ENCODE assay signal across 3 cellular contexts in genomic region chr12:47821346-47821706, GRCh38.
TF ChIP-seq lines count a peak whose summit lies in the region.

No MANE protein-coding gene starts in this region.

TF ChIP-seq in SK-N-SH, 30 proteins besides CTCF, POLR2A, EP300 and RAD21 (continued from another document):
- TF ChIP-seq, protein P1, sequence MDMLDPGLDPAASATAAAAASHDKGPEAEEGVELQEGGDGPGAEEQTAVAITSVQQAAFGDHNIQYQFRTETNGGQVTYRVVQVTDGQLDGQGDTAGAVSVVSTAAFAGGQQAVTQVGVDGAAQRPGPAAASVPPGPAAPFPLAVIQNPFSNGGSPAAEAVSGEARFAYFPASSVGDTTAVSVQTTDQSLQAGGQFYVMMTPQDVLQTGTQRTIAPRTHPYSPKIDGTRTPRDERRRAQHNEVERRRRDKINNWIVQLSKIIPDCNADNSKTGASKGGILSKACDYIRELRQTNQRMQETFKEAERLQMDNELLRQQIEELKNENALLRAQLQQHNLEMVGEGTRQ (IDR thresholded peaks at IDR 0.05; ENCODE audit: borderline replicate concordance, low read depth, low read length) = no peak
- TF ChIP-seq RFX5 (IDR thresholded peaks at IDR 0.05; ENCODE audit: low read length) (no peak), RXRA (IDR thresholded peaks at IDR 0.05; ENCODE audit: borderline replicate concordance, low read depth) (no peak), RCOR1 (IDR thresholded peaks at IDR 0.05; ENCODE audit: low read length) (no peak), YY1 (IDR thresholded peaks at IDR 0.05; ENCODE audit: low read depth) (no peak), FOXM1 (IDR thresholded peaks at IDR 0.05; ENCODE audit: low read depth) (no peak), SIN3A (IDR thresholded peaks at IDR 0.05; ENCODE audit: borderline replicate concordance, low read depth, low read length) (no peak), FOXJ3 (CRISPR knock-in tag; IDR thresholded peaks at IDR 0.05) (no peak), TEAD4 (IDR thresholded peaks at IDR 0.05; ENCODE audit: borderline replicate concordance, insufficient read depth) (no peak), POLR2AphosphoS5 (IDR thresholded peaks at IDR 0.05; ENCODE audit: low read depth, low read length) (no peak), ELF1 (IDR thresholded peaks at IDR 0.05) (no peak)
- TF ChIP-seq, protein P2, sequence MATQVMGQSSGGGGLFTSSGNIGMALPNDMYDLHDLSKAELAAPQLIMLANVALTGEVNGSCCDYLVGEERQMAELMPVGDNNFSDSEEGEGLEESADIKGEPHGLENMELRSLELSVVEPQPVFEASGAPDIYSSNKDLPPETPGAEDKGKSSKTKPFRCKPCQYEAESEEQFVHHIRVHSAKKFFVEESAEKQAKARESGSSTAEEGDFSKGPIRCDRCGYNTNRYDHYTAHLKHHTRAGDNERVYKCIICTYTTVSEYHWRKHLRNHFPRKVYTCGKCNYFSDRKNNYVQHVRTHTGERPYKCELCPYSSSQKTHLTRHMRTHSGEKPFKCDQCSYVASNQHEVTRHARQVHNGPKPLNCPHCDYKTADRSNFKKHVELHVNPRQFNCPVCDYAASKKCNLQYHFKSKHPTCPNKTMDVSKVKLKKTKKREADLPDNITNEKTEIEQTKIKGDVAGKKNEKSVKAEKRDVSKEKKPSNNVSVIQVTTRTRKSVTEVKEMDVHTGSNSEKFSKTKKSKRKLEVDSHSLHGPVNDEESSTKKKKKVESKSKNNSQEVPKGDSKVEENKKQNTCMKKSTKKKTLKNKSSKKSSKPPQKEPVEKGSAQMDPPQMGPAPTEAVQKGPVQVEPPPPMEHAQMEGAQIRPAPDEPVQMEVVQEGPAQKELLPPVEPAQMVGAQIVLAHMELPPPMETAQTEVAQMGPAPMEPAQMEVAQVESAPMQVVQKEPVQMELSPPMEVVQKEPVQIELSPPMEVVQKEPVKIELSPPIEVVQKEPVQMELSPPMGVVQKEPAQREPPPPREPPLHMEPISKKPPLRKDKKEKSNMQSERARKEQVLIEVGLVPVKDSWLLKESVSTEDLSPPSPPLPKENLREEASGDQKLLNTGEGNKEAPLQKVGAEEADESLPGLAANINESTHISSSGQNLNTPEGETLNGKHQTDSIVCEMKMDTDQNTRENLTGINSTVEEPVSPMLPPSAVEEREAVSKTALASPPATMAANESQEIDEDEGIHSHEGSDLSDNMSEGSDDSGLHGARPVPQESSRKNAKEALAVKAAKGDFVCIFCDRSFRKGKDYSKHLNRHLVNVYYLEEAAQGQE (IDR thresholded peaks at IDR 0.05; ENCODE audit: low read depth, low read length) = no peak

TF ChIP-seq in SK-N-SH treated with all-trans-retinoic acid at 6 μM for 48 hours, 23 proteins besides CTCF, POLR2A, EP300 and RAD21 (continued from another document):
- TF ChIP-seq, protein P3, sequence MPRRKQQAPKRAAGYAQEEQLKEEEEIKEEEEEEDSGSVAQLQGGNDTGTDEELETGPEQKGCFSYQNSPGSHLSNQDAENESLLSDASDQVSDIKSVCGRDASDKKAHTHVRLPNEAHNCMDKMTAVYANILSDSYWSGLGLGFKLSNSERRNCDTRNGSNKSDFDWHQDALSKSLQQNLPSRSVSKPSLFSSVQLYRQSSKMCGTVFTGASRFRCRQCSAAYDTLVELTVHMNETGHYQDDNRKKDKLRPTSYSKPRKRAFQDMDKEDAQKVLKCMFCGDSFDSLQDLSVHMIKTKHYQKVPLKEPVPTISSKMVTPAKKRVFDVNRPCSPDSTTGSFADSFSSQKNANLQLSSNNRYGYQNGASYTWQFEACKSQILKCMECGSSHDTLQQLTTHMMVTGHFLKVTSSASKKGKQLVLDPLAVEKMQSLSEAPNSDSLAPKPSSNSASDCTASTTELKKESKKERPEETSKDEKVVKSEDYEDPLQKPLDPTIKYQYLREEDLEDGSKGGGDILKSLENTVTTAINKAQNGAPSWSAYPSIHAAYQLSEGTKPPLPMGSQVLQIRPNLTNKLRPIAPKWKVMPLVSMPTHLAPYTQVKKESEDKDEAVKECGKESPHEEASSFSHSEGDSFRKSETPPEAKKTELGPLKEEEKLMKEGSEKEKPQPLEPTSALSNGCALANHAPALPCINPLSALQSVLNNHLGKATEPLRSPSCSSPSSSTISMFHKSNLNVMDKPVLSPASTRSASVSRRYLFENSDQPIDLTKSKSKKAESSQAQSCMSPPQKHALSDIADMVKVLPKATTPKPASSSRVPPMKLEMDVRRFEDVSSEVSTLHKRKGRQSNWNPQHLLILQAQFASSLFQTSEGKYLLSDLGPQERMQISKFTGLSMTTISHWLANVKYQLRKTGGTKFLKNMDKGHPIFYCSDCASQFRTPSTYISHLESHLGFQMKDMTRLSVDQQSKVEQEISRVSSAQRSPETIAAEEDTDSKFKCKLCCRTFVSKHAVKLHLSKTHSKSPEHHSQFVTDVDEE (CRISPR knock-in tag; IDR thresholded peaks at IDR 0.05) = no peak
- TF ChIP-seq ISL1 (CRISPR knock-in tag; IDR thresholded peaks at IDR 0.05) (no peak), ZNF565 (CRISPR knock-in tag; conservative IDR thresholded peaks at IDR 0.05; ENCODE audit: low read depth) (no peak), ZC3H10 (CRISPR knock-in tag; IDR thresholded peaks at IDR 0.05) (no peak), ARNTL (CRISPR knock-in tag; IDR thresholded peaks at IDR 0.05; ENCODE audit: borderline replicate concordance, low read depth) (no peak), PPARA (CRISPR knock-in tag; IDR thresholded peaks at IDR 0.05; ENCODE audit: borderline replicate concordance) (no peak), TCF4 (CRISPR knock-in tag; IDR thresholded peaks at IDR 0.05; ENCODE audit: borderline replicate concordance) (no peak), CSDC2 (CRISPR knock-in tag; IDR thresholded peaks at IDR 0.05) (no peak), RARB (CRISPR knock-in tag; IDR thresholded peaks at IDR 0.05) (no peak), ZFP3 (CRISPR knock-in tag; IDR thresholded peaks at IDR 0.05) (no peak), GLIS3 (CRISPR knock-in tag; IDR thresholded peaks at IDR 0.05) (no peak), OSR1 (CRISPR knock-in tag; IDR thresholded peaks at IDR 0.05) (no peak), ESRRG (CRISPR knock-in tag; IDR thresholded peaks at IDR 0.05) (no peak)
- TF ChIP-seq, protein P4, sequence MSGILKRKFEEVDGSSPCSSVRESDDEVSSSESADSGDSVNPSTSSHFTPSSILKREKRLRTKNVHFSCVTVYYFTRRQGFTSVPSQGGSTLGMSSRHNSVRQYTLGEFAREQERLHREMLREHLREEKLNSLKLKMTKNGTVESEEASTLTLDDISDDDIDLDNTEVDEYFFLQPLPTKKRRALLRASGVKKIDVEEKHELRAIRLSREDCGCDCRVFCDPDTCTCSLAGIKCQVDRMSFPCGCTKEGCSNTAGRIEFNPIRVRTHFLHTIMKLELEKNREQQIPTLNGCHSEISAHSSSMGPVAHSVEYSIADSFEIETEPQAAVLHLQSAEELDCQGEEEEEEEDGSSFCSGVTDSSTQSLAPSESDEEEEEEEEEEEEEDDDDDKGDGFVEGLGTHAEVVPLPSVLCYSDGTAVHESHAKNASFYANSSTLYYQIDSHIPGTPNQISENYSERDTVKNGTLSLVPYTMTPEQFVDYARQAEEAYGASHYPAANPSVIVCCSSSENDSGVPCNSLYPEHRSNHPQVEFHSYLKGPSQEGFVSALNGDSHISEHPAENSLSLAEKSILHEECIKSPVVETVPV (CRISPR knock-in tag; IDR thresholded peaks at IDR 0.05) = no peak
- TF ChIP-seq, protein P5, sequence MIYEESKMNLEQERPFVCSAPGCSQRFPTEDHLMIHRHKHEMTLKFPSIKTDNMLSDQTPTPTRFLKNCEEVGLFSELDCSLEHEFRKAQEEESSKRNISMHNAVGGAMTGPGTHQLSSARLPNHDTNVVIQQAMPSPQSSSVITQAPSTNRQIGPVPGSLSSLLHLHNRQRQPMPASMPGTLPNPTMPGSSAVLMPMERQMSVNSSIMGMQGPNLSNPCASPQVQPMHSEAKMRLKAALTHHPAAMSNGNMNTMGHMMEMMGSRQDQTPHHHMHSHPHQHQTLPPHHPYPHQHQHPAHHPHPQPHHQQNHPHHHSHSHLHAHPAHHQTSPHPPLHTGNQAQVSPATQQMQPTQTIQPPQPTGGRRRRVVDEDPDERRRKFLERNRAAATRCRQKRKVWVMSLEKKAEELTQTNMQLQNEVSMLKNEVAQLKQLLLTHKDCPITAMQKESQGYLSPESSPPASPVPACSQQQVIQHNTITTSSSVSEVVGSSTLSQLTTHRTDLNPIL (CRISPR knock-in tag; IDR thresholded peaks at IDR 0.05; ENCODE audit: low read depth) = no peak

TF ChIP-seq in liver, 16 proteins besides CTCF, POLR2A, EP300 and RAD21 (continued from another document):
- TF ChIP-seq MAX (IDR thresholded peaks at IDR 0.05) = no peak
- no peak for TF ChIP-seq FOXA1 (IDR thresholded peaks at IDR 0.05)
TF ChIP-seq in liver: peak in this region for 0.
